Comparison of ENCODE assay signal across 8 cellular contexts in genomic region chr6:43436577-43437282, GRCh38. TPM values are rescaled to one million over a fixed set of nuclear protein-coding genes. Genes with fewer than 3 reads are reported as not detected.
DNase-seq lines count a peak whose midpoint lies in the region; ATAC-seq and TF ChIP-seq lines count a peak whose summit lies in the region.

No MANE protein-coding gene starts in this region.

- 48 to 55% methylated on average over 5 of the region's 5 CpGs for WGBS in upper lobe of left lung, 2 donors

- peaks cover 0 to 90% of the 10 kb centered on the region in 2 donors for H3K36me3 ChIP-seq in left lung
- H3K36me3 ChIP-seq in upper lobe of left lung = peaks cover 0 to 49% (median 36%) of the 10 kb centered on the region in 4 donors

- H3K9me3 ChIP-seq in left lung = no peaks in the 10 kb centered on the region
- no peaks in the 10 kb centered on the region for H3K9me3 ChIP-seq in upper lobe of left lung

- TF ChIP-seq EP300 in upper lobe of left lung (IDR thresholded peaks at IDR 0.05) = no peak

- H3K27me3 ChIP-seq in left lung (no peaks in the 10 kb centered on the region), upper lobe of left lung (no peaks in the 10 kb centered on the region)

- DNase-seq in NCI-H2171 treated with DMSO at 0.1 percent for 48 hours (lab: John Stamatoyannopoulos, UW) (peak; percentile 54), NCI-H2171 (lab: John Stamatoyannopoulos, UW) (no peak), brain pericyte (ENCODE audit: low read depth, low spot score) (peak; percentile 45), left lung (no peak), upper lobe of left lung (peak in 1 of 2 donors; percentile 42), cortex of kidney (lab: John Stamatoyannopoulos, UW) (no peak), GM10266 (ENCODE audit: extremely low spot score) (no peak), activated T-cell treated with anti-CD3 and anti-CD28 coated beads for 4 hours (no peak)

- TF ChIP-seq POLR2A in upper lobe of left lung (IDR thresholded peaks at IDR 0.05) = no peak

- H3K27ac ChIP-seq in left lung (peak overlapping the region in 1 of 2 donors; percentile 37), upper lobe of left lung (peak overlapping the region; percentile 7 to 23 (median 15))

- peaks cover 0 to 10% of the 10 kb centered on the region in 2 donors for H3K4me1 ChIP-seq in left lung
- peaks cover 0 to 15% (median 9%) of the 10 kb centered on the region in 4 donors for H3K4me1 ChIP-seq in upper lobe of left lung

- H3K4me3 ChIP-seq in left lung = no peak overlapping the region
- no peak overlapping the region for H3K4me3 ChIP-seq in upper lobe of left lung

- intact Hi-C loops in left lung (cut with DNase I) = no loop called here

- peak; percentile 75 for ATAC-seq in left lung
- ATAC-seq in upper lobe of left lung (ENCODE audit: low FRiP score in 2 of 2) = peak; percentile 20 to 41

- no peak for TF ChIP-seq CTCF in left lung (IDR thresholded peaks at IDR 0.05)
- no peak for TF ChIP-seq CTCF in upper lobe of left lung (IDR thresholded peaks at IDR 0.05)
- no peak for TF ChIP-seq CTCF in GM10266 (IDR thresholded peaks at IDR 0.05; ENCODE audit: control insufficient read depth, insufficient read depth, low read depth, missing control alignments)

RNA-seq across cellular contexts. Expression of gene ABCC10, which starts 9.4 kb away (rescaled TPM):
- total RNA-seq in left lung (10 to 100 TPM; 38.5 to 43.8 TPM), upper lobe of left lung (10 to 100 TPM; 18.8 to 75.4 (median 34.2) TPM)

RNA-seq across cellular contexts. Expression of gene DLK2, which starts 18.6 kb away (rescaled TPM):
- total RNA-seq in left lung (1 to 10 TPM in 1 of 2 donors, under 1 TPM in 1; 0.93 to 1.0 TPM), upper lobe of left lung (1 to 10 TPM in 2 of 6 donors, under 1 TPM in 2, not detected in 2; 0.34 to 2.4 (median 1.2) TPM)

RNA-seq across cellular contexts. Expression of gene TJAP1, which starts 40.6 kb away (rescaled TPM):
- total RNA-seq in left lung (10 to 100 TPM; 24.5 to 27.9 TPM), upper lobe of left lung (10 to 100 TPM; 22.2 to 57.6 (median 31.1) TPM)

Comparison
In these comparisons a context has a peak if more than half of its experiments do, and no peak if none do; other contexts are left out.
1. DNase-seq: peak in NCI-H2171 treated with DMSO at 0.1 percent for 48 hours (single experiment) and brain pericyte (single experiment); none in NCI-H2171 (single experiment), left lung (0 of 2), cortex of kidney (single experiment), GM10266 (single experiment) and activated T-cell treated with anti-CD3 and anti-CD28 coated beads for 4 hours (single experiment).